ENCODE assay signal across 11 cellular contexts in the genomic region with DNA sequence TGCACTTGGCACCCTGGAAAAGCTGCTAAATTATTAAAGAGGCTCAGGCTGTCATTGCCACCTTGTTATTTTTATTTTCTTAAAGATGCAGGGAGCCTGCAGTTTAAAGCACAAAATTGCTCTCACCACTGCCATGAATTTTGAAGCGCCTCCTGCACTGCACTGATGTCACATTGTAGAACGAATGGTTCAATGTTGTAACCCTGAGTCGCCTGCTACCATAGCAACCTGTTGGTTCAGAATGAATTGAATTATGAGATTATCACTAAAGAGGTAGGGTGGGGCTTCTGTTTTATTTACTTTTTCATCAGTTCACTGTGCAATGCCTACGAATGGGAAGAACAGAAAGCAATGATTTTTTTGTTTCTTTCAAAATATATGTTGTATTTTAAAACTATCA. TPM values are rescaled to one million over a fixed set of nuclear protein-coding genes. Genes with fewer than 3 reads are reported as not detected.
DNase-seq lines count a peak whose midpoint lies in the region; ATAC-seq and TF ChIP-seq lines count a peak whose summit lies in the region.
"Had no signal": no experiment of that assay in that cellular context is flagged by ENCODE, and none has a peak within 500 bp of the region (broad histone marks: within the 10 kb centered on the region; RNA-seq: fewer than 3 reads in every experiment).

No MANE protein-coding gene starts in this region.

- BruUV-seq in IMR-90 (replicated peaks; lab: Mats Ljungman, UMichigan), result no TSS peak

- H4K20me1 ChIP-seq in IMR-90 (ENCODE audit: insufficient read depth, low read length), result no peaks in the 10 kb centered on the region

- ATAC-seq in IMR-90 (ENCODE audit: low read depth), result no peak
- ATAC-seq in gastrocnemius medialis, result peak; percentile 67 to 78
- no peak for ATAC-seq in activated CD4-positive, alpha-beta T cell treated with anti-CD3 and anti-CD28 coated beads for 36 hours
- ATAC-seq in HG02623 (IDR thresholded peaks at IDR 0.05; ENCODE audit: unreplicated experiment), result no peak

- no peak overlapping the region for H3K4me2 ChIP-seq in IMR-90 (ENCODE audit: low read depth, low read length)

- no peak overlapping the region for H3K23ac ChIP-seq in IMR-90 (ENCODE audit: low read depth, low read length)

- TF ChIP-seq RAD21 in IMR-90 (IDR thresholded peaks at IDR 0.05; ENCODE audit: low read length), result no peak

- in situ Hi-C loops in IMR-90 (cut with MboI; ENCODE audit: low sequenced_read_pairs), result loop anchor here (25.0 kb wide), 1 partner anchor 977 kb away; no protein-coding TSS in a partner anchor
- in situ Hi-C loops in brain microvascular endothelial cell (cut with HindIII; ENCODE audit: low pct_ligation_motif_present, low sequenced_read_pairs), result no loop called here
- in situ Hi-C loops in gastrocnemius medialis (cut with MboI; ENCODE audit: low sequenced_read_pairs in 4 of 4), result no loop called here

- no peak overlapping the region; the same call in 1 of the 2 replicates for H3K14ac ChIP-seq in IMR-90 (replicated peaks; ENCODE audit: low read depth, low read length)

- no peak overlapping the region for H3K9ac ChIP-seq in IMR-90 (ENCODE audit: low read depth, low read length)

- no peak overlapping the region; the same call in 1 of the 2 replicates for H2BK20ac ChIP-seq in IMR-90 (ENCODE audit: low read depth, low read length)

- H3K36me3 ChIP-seq in IMR-90 (ENCODE audit: control insufficient read depth, insufficient read depth, low read length), result no peaks in the 10 kb centered on the region
- no peaks in the 10 kb centered on the region for H3K36me3 ChIP-seq in brain microvascular endothelial cell (replicated peaks)
- no peaks in the 10 kb centered on the region for H3K36me3 ChIP-seq in gastrocnemius medialis
- H3K36me3 ChIP-seq: spleen had no signal

- no peak overlapping the region for H4K8ac ChIP-seq in IMR-90 (ENCODE audit: low read depth in 2 of 2, low read length in 2 of 2)

- no peak overlapping the region for H4K91ac ChIP-seq in IMR-90 (ENCODE audit: insufficient read depth, low read depth, low read length)

- H3K36me3 Mint-ChIP-seq in activated CD4-positive, alpha-beta T cell treated with anti-CD3 and anti-CD28 coated beads for 36 hours (ENCODE audit: low read depth), result no peaks in the 10 kb centered on the region

- no peak overlapping the region for H2AK9ac ChIP-seq in IMR-90 (replicated peaks; ENCODE audit: low read depth, low read length, poor library complexity)

- H3K27me3 ChIP-seq in IMR-90 (ENCODE audit: control insufficient read depth, insufficient read depth, low read length) (no peaks in the 10 kb centered on the region), brain microvascular endothelial cell (replicated peaks) (no peaks in the 10 kb centered on the region), gastrocnemius medialis (no peaks in the 10 kb centered on the region)
- H3K27me3 ChIP-seq: spleen had no signal

- no peak overlapping the region for H3K56ac ChIP-seq in IMR-90 (ENCODE audit: extremely low read depth, insufficient read depth, low read length)

- H3K4me3 ChIP-seq in IMR-90 (ENCODE audit: insufficient read depth, low read depth, low read length) (no peak overlapping the region), brain microvascular endothelial cell (ENCODE audit: low read depth, low read length) (no peak overlapping the region), gastrocnemius medialis (no peak overlapping the region)
- H3K4me3 ChIP-seq: spleen had no signal

- no peak overlapping the region for H3K18ac ChIP-seq in IMR-90 (ENCODE audit: low read depth, low read length)

- no peaks in the 10 kb centered on the region for H3K9me3 Mint-ChIP-seq in activated CD4-positive, alpha-beta T cell treated with anti-CD3 and anti-CD28 coated beads for 36 hours (ENCODE audit: low read depth)

- no peak overlapping the region for H4K5ac ChIP-seq in IMR-90 (ENCODE audit: low read depth, low read length)

- WGBS in IMR-90 (ENCODE audit: extremely low coverage in 2 of 2, insufficient read length in 1 of 2), 2 experiments, result no CpG with 5 or more reads among the region's 4 CpGs

- DNase-seq in IMR-90 (peak; percentile 28), NCI-H345 treated with DMSO at 0.1 percent for 48 hours (lab: John Stamatoyannopoulos, UW; ENCODE audit: unreplicated experiment) (peak; percentile 40), brain microvascular endothelial cell (peak; percentile 82), gastrocnemius medialis (peak in 1 of 2 donors; percentile 22), AG08396 (ENCODE audit: low spot score) (no peak)
- no peak for DNase-seq in activated CD4-positive, alpha-beta T cell treated with anti-CD3 and anti-CD28 coated beads for 36 hours
- DNase-seq: activated CD8-positive, alpha-beta memory T cell treated with anti-CD3 and anti-CD28 coated beads for 24 hours; GDM1; spleen; stimulated activated naive CD4-positive, alpha-beta T cell treated with Interleukin-2 at 50 U/mL for 16 hours had no signal

- CTCF ChIA-PET in IMR-90 (lab: Yijun Ruan, JAX), result no interaction called here
- CTCF ChIA-PET in activated CD4-positive, alpha-beta T cell treated with anti-CD3 and anti-CD28 coated beads for 36 hours (lab: Charles Lee), result no interaction called here

- H3K4me1 ChIP-seq in IMR-90 (ENCODE audit: control insufficient read depth, insufficient read depth, low read length) (peaks cover 4% of the 10 kb centered on the region), gastrocnemius medialis (peaks cover 10 to 24% of the 10 kb centered on the region in 2 donors)

- TF ChIP-seq CTCF in IMR-90 (conservative IDR thresholded peaks at IDR 0.05; ENCODE audit: low read depth, low read length) (no peak), brain microvascular endothelial cell (IDR thresholded peaks at IDR 0.05; ENCODE audit: low read depth, low read length, missing control alignments) (no peak), gastrocnemius medialis (IDR thresholded peaks at IDR 0.05 in 4 of 5, conservative IDR thresholded peaks at IDR 0.05 in 1 of 5) (no peak)

- H3K27me3 Mint-ChIP-seq in activated CD4-positive, alpha-beta T cell treated with anti-CD3 and anti-CD28 coated beads for 36 hours, result peaks cover 3% of the 10 kb centered on the region

- H3K27ac ChIP-seq in IMR-90 (ENCODE audit: insufficient read depth, low read length), result no peak overlapping the region
- H3K27ac ChIP-seq in brain microvascular endothelial cell, result peak overlapping the region; percentile 70
- peak overlapping the region in 1 of 4 donors; percentile 7 for H3K27ac ChIP-seq in gastrocnemius medialis
- H3K27ac ChIP-seq: spleen had no signal

- peak overlapping the region; percentile 32; the same call in 1 of the 2 replicates for H2BK120ac ChIP-seq in IMR-90 (ENCODE audit: low read depth, low read length)

- peak overlapping the region; percentile 43; the same call in 1 of the 2 replicates for H3K4ac ChIP-seq in IMR-90 (ENCODE audit: low read depth, low read length)

- no peak overlapping the region for H2BK5ac ChIP-seq in IMR-90 (ENCODE audit: low read depth, low read length, poor library complexity, severe bottlenecking)

- H3K9me3 ChIP-seq in IMR-90 (ENCODE audit: control insufficient read depth, insufficient read depth, low read length), result no peaks in the 10 kb centered on the region
- no peaks in the 10 kb centered on the region for H3K9me3 ChIP-seq in gastrocnemius medialis
- H3K9me3 ChIP-seq: spleen had no signal

- no peaks in the 10 kb centered on the region for H3K9me1 ChIP-seq in IMR-90 (ENCODE audit: insufficient read depth, low read length)

- H2AK5ac ChIP-seq in IMR-90 (ENCODE audit: low read depth, low read length), result no peak overlapping the region

- H3K79me1 ChIP-seq in IMR-90 (ENCODE audit: low read depth in 1 of 2, low read length in 2 of 2), result no peaks in the 10 kb centered on the region

- POLR2A ChIA-PET in IMR-90 (lab: Charles Lee; ENCODE audit: unreplicated experiment), result no interaction called here
- POLR2A ChIA-PET in activated CD4-positive, alpha-beta T cell treated with anti-CD3 and anti-CD28 coated beads for 36 hours (lab: Charles Lee), result no interaction called here

- H3K27ac Mint-ChIP-seq in activated CD4-positive, alpha-beta T cell treated with anti-CD3 and anti-CD28 coated beads for 36 hours, result no peak overlapping the region

- no peak overlapping the region for H3K4me3 Mint-ChIP-seq in activated CD4-positive, alpha-beta T cell treated with anti-CD3 and anti-CD28 coated beads for 36 hours

- H3K4me1 Mint-ChIP-seq in activated CD4-positive, alpha-beta T cell treated with anti-CD3 and anti-CD28 coated beads for 36 hours, result no peaks in the 10 kb centered on the region

- H2AFZ ChIP-seq in IMR-90 (replicated peaks; ENCODE audit: low read length, poor library complexity), result no peak overlapping the region

- no peak overlapping the region for H2BK15ac ChIP-seq in IMR-90 (ENCODE audit: low read depth, low read length)

- dilution Hi-C loops in IMR-90 (cut with HindIII; ENCODE audit: low sequenced_read_pairs, unreplicated experiment), result no loop called here

- intact Hi-C loops in IMR-90 (cut with micrococcal nuclease), result no loop called here
- intact Hi-C loops in gastrocnemius medialis (cut with DNase I; ENCODE audit: low total_unique reads), result loop anchor here (10.0 kb wide), 1 partner anchor 121 kb away; no protein-coding TSS in a partner anchor
- intact Hi-C loops in activated CD4-positive, alpha-beta T cell treated with anti-CD3 and anti-CD28 coated beads for 36 hours (cut with DNase I, micrococcal nuclease), result no loop called here

- TF ChIP-seq POLR2A in IMR-90 (IDR thresholded peaks at IDR 0.05; ENCODE audit: low read depth, low read length) (no peak), gastrocnemius medialis (IDR thresholded peaks at IDR 0.05) (no peak)

TF ChIP-seq in IMR-90, 13 proteins besides CTCF, POLR2A, EP300 and RAD21 (continues in another document):
- TF ChIP-seq FOS (IDR thresholded peaks at IDR 0.05; ENCODE audit: low read depth, low read length), result no peak
- TF ChIP-seq MAZ (IDR thresholded peaks at IDR 0.05; ENCODE audit: borderline replicate concordance, low read depth, low read length), result no peak
- TF ChIP-seq BHLHE40 (IDR thresholded peaks at IDR 0.05; ENCODE audit: low read depth, low read length), result no peak
- TF ChIP-seq NFE2L2 (IDR thresholded peaks at IDR 0.05; ENCODE audit: low read depth, low read length), result no peak
- TF ChIP-seq ELK1 (IDR thresholded peaks at IDR 0.05; ENCODE audit: borderline replicate concordance, low read depth, low read length), result no peak

RNA-seq across cellular contexts. Expression of gene SCG2, which starts 16.5 kb away (rescaled TPM):
- total RNA-seq in IMR-90 (2012; rRNA removed) (0.36 and 0.56 TPM in 2 replicates), gastrocnemius medialis (not detected)
- 0.26 and 0.46 TPM in 2 replicates for polyA plus RNA-seq in IMR-90 (2012; rRNA removed)
- polyA plus RNA-seq in IMR-90 (2012; cell fraction: cytosol; rRNA removed), result 0.13 and 0.14 TPM in 2 replicates
- 0.08 and 1.2 TPM in 2 replicates for polyA plus RNA-seq in IMR-90 (2012; cell fraction: nucleus; rRNA removed; ENCODE audit: low replicate concordance)
- total RNA-seq in activated CD4-positive, alpha-beta T cell treated with anti-CD3 and anti-CD28 coated beads for 36 hours, result not detected

Comparison
In these comparisons a context has a peak if more than half of its experiments do, and no peak if none do; other contexts are left out.
1. ATAC-seq: peak in gastrocnemius medialis (2 of 2); none in IMR-90 (single experiment), activated CD4-positive, alpha-beta T cell treated with anti-CD3 and anti-CD28 coated beads for 36 hours (single experiment) and HG02623 (single experiment).
2. DNase-seq: peak in IMR-90 (single experiment), NCI-H345 treated with DMSO at 0.1 percent for 48 hours (single experiment) and brain microvascular endothelial cell (single experiment); none in activated CD4-positive, alpha-beta T cell treated with anti-CD3 and anti-CD28 coated beads for 36 hours (single experiment) and AG08396 (single experiment).